In genomic region chr4:129043523-129043922, GRCh38 we compare ENCODE assay signal across 10 cellular contexts. TPM values are rescaled to one million over a fixed set of nuclear protein-coding genes. Genes with fewer than 3 reads are reported as not detected.
A peak's percentile ranks its signal among the peaks of the same experiment; 100 is the strongest.
DNase-seq lines count a peak whose midpoint lies in the region; ATAC-seq and TF ChIP-seq lines count a peak whose summit lies in the region.
"Had no signal": no experiment of that assay in that cellular context is flagged by ENCODE, and none has a peak within 500 bp of the region (broad histone marks: within the 10 kb centered on the region; RNA-seq: fewer than 3 reads in every experiment).

No MANE protein-coding gene starts in this region.

- H3K4me3 ChIP-seq in AG04449 (ENCODE audit: low read depth, low read length) (no peak overlapping the region), fibroblast of mammary gland (ENCODE audit: control insufficient read depth, low read depth, low read length) (no peak overlapping the region), thyroid gland (replicated peaks in 1 of 3) (no peak overlapping the region)
- H3K4me3 ChIP-seq: spleen had no signal

- H3K27ac ChIP-seq in thyroid gland: no peak overlapping the region
- H3K27ac ChIP-seq: spleen had no signal

- no peaks in the 10 kb centered on the region for H3K36me3 ChIP-seq in thyroid gland

- no peaks in the 10 kb centered on the region for H3K9me3 ChIP-seq in thyroid gland

- CTCF ChIA-PET in AG04449 (lab: Yijun Ruan, JAX): no interaction called here

- no peaks in the 10 kb centered on the region for H3K27me3 ChIP-seq in thyroid gland
- H3K27me3 ChIP-seq: spleen had no signal

- DNase-seq in AG04449 (ENCODE audit: low read depth, low spot score) (peak; percentile 9), GM04503 (ENCODE audit: low read depth) (peak; percentile 10), RKO (ENCODE audit: low spot score) (peak; percentile 40), fibroblast of mammary gland (ENCODE audit: low read depth) (peak; percentile 37), thyroid gland (no peak), anterior cingulate cortex (lab: John Stamatoyannopoulos, UW) (no peak)
- DNase-seq: H7, spleen had no signal

- intact Hi-C loops in thyroid gland (cut with DNase I): no loop called here

- no peak for TF ChIP-seq POLR2A in thyroid gland (IDR thresholded peaks at IDR 0.05)

- H3K4me1 ChIP-seq in thyroid gland: no peaks in the 10 kb centered on the region
- H3K4me1 ChIP-seq: spleen had no signal

- TF ChIP-seq CTCF in AG04449 (IDR thresholded peaks at IDR 0.05; ENCODE audit: insufficient read depth, low read length, missing control alignments): no peak
- TF ChIP-seq CTCF in fibroblast of mammary gland (conservative IDR thresholded peaks at IDR 0.05; ENCODE audit: control insufficient read depth, insufficient read depth, low read depth, low read length): peak; percentile 23
- no peak for TF ChIP-seq CTCF in thyroid gland (IDR thresholded peaks at IDR 0.05)

- POLR2A ChIA-PET in AG04449 (lab: Yijun Ruan, JAX): no interaction called here

- no peak for ATAC-seq in GM18861 (IDR thresholded peaks at IDR 0.05; ENCODE audit: unreplicated experiment)
- no peak for ATAC-seq in GM18511 (IDR thresholded peaks at IDR 0.05; ENCODE audit: unreplicated experiment)

RNA-seq across cellular contexts. Expression of gene SCLT1, which starts 49.8 kb away (rescaled TPM):
- 10 to 100 TPM; 12.9 to 28.6 (median 20.8) TPM for total RNA-seq in thyroid gland

RNA-seq across cellular contexts. Expression of gene C4orf33, which starts 52.4 kb away (rescaled TPM):
- 10 to 100 TPM; 22.6 to 25.1 (median 23.7) TPM for total RNA-seq in thyroid gland

Comparison
In these comparisons a context has a peak if more than half of its experiments do, and no peak if none do; other contexts are left out.
1. DNase-seq: peak in AG04449 (single experiment), GM04503 (single experiment), RKO (single experiment) and fibroblast of mammary gland (single experiment); none in thyroid gland (0 of 2) and anterior cingulate cortex (0 of 58).